15 cellular contexts compared by ENCODE assay signal in genomic region chr2:85276571-85277121, GRCh38. TPM values are rescaled to one million over a fixed set of nuclear protein-coding genes. Genes with fewer than 3 reads are reported as not detected.
DNase-seq lines count a peak whose midpoint lies in the region; ATAC-seq and TF ChIP-seq lines count a peak whose summit lies in the region.
"Had no signal": no experiment of that assay in that cellular context is flagged by ENCODE, and none has a peak within 500 bp of the region (broad histone marks: within the 10 kb centered on the region; RNA-seq: fewer than 3 reads in every experiment).

No MANE protein-coding gene starts in this region.

- no peak overlapping the region for H3K9ac ChIP-seq in SK-N-MC (ENCODE audit: insufficient read length)

- no peak overlapping the region for H3K4me3 Mint-ChIP-seq in stimulated activated naive B cell treated with anti-CD40 and anti-IgM and Interleukin-4, amounts not matched to agents 10 μg/mL and 1 μg/mL and 100 μg/mL, for 72 hours
- H3K4me3 Mint-ChIP-seq: CD14-positive monocyte, natural killer cell had no signal

- peaks cover 17 to 28% of the 10 kb centered on the region in 2 donors for H3K27me3 Mint-ChIP-seq in stimulated activated naive B cell treated with anti-CD40 and anti-IgM and Interleukin-4, amounts not matched to agents 10 μg/mL and 1 μg/mL and 100 μg/mL, for 72 hours

- TF ChIP-seq POLR2A in tibial nerve (IDR thresholded peaks at IDR 0.05) = no peak

- 29 to 44% methylated on average over 14 of the region's 14 CpGs for WGBS in tibial nerve, 2 donors

- H3K27me3 ChIP-seq in tibial nerve = no peaks in the 10 kb centered on the region
- H3K27me3 ChIP-seq: SJSA1 had no signal

- no peaks in the 10 kb centered on the region for H3K36me3 ChIP-seq in SK-N-MC (ENCODE audit: insufficient read depth, low read length)
- no peaks in the 10 kb centered on the region for H3K36me3 ChIP-seq in tibial nerve
- H3K36me3 ChIP-seq: SJSA1 had no signal

- no peak overlapping the region for H3K4me3 ChIP-seq in SK-N-MC
- H3K4me3 ChIP-seq in tibial nerve = peak overlapping the region in 2 of 4 donors; percentile 17 to 29
- H3K4me3 ChIP-seq: SJSA1 had no signal

- TF ChIP-seq EP300 in tibial nerve (IDR thresholded peaks at IDR 0.05) = no peak

- peak; percentile 41 for ATAC-seq in omental fat pad (ENCODE audit: low FRiP score)
- ATAC-seq in GM19455 (IDR thresholded peaks at IDR 0.05; ENCODE audit: unreplicated experiment) = no peak
- ATAC-seq in stimulated activated naive B cell treated with anti-CD40 and anti-IgM and Interleukin-4, amounts not matched to agents 10 μg/mL and 1 μg/mL and 100 μg/mL, for 72 hours (replicated peaks) = no peak
- ATAC-seq: natural killer cell had no signal

- peaks cover 0 to 41% (median 20%) of the 10 kb centered on the region in 4 donors for H3K4me1 ChIP-seq in tibial nerve

- intact Hi-C loops in cardiac septum (cut with DNase I) = no loop called here

- H3K4me1 Mint-ChIP-seq in stimulated activated naive B cell treated with anti-CD40 and anti-IgM and Interleukin-4, amounts not matched to agents 10 μg/mL and 1 μg/mL and 100 μg/mL, for 72 hours = no peaks in the 10 kb centered on the region
- H3K4me1 Mint-ChIP-seq: CD14-positive monocyte, natural killer cell had no signal

- no peak for TF ChIP-seq CTCF in omental fat pad (IDR thresholded peaks at IDR 0.05)
- no peak for TF ChIP-seq CTCF in tibial nerve (IDR thresholded peaks at IDR 0.05)

- H3K36me3 Mint-ChIP-seq in stimulated activated naive B cell treated with anti-CD40 and anti-IgM and Interleukin-4, amounts not matched to agents 10 μg/mL and 1 μg/mL and 100 μg/mL, for 72 hours = no peaks in the 10 kb centered on the region
- H3K36me3 Mint-ChIP-seq: CD14-positive monocyte, natural killer cell had no signal

- no peaks in the 10 kb centered on the region for H3K9me3 Mint-ChIP-seq in stimulated activated naive B cell treated with anti-CD40 and anti-IgM and Interleukin-4, amounts not matched to agents 10 μg/mL and 1 μg/mL and 100 μg/mL, for 72 hours
- H3K9me3 Mint-ChIP-seq: CD14-positive monocyte, natural killer cell had no signal

- H3K9me3 ChIP-seq in SK-N-MC (ENCODE audit: low read depth, low read length) = no peaks in the 10 kb centered on the region
- no peaks in the 10 kb centered on the region for H3K9me3 ChIP-seq in tibial nerve
- H3K9me3 ChIP-seq: SJSA1 had no signal

- peak overlapping the region; percentile 10; the same call in 1 of the 2 replicates for H3K27ac ChIP-seq in SK-N-MC
- H3K27ac ChIP-seq in tibial nerve = peak overlapping the region in 3 of 4 donors; percentile 63 to 79 (median 65)
- H3K27ac ChIP-seq: SJSA1 had no signal

- no peak overlapping the region for H3K27ac Mint-ChIP-seq in stimulated activated naive B cell treated with anti-CD40 and anti-IgM and Interleukin-4, amounts not matched to agents 10 μg/mL and 1 μg/mL and 100 μg/mL, for 72 hours
- H3K27ac Mint-ChIP-seq: natural killer cell had no signal

- no peak for DNase-seq in SK-N-MC (ENCODE audit: low read depth, low spot score)
- DNase-seq in cardiac septum (ENCODE audit: low spot score) = peak; percentile 66
- no peak for DNase-seq in omental fat pad (ENCODE audit: low spot score)
- DNase-seq in tibial nerve (ENCODE audit: low spot score in 2 of 2) = no peak
- no peak for DNase-seq in NCI-H1105 treated with DMSO at 0.1 percent for 48 hours (lab: John Stamatoyannopoulos, UW)
- no peak for DNase-seq in stimulated activated naive B cell treated with anti-CD40 and anti-IgM and Interleukin-4, amounts not matched to agents 10 μg/mL and 1 μg/mL and 100 μg/mL, for 72 hours
- DNase-seq in iPS-NIHi7 (ENCODE audit: extremely low spot score) = no peak
- DNase-seq: activated CD8-positive, alpha-beta memory T cell treated with anti-CD3 and anti-CD28 coated beads, Interleukin-2, amount 50 U/mL, for 4 hours; GF-D8; natural killer cell; NCI-H187 treated with DMSO at 0.1 percent for 48 hours; NCI-H748 treated with DMSO at 0.1 percent for 48 hours had no signal

RNA-seq across cellular contexts. Expression of gene TGOLN2, which starts 51.1 kb away (rescaled TPM):
- total RNA-seq in cardiac septum = 75.1 TPM
- 100 to 1,000 TPM; 112 to 151 (median 128) TPM for total RNA-seq in omental fat pad
- total RNA-seq in tibial nerve = 100 to 1,000 TPM in 3 of 4 donors, 10 to 100 TPM in 1; 96.9 to 128 (median 109) TPM
